ENCODE assay signal across 9 cellular contexts in genomic region chr7:37732253-37732652, GRCh38. TPM values are rescaled to one million over a fixed set of nuclear protein-coding genes. Genes with fewer than 3 reads are reported as not detected.
DNase-seq lines count a peak whose midpoint lies in the region; ATAC-seq and TF ChIP-seq lines count a peak whose summit lies in the region.
"Had no signal": no experiment of that assay in that cellular context is flagged by ENCODE, and none has a peak within 500 bp of the region (broad histone marks: within the 10 kb centered on the region; RNA-seq: fewer than 3 reads in every experiment).

No MANE protein-coding gene starts in this region.

- ATAC-seq in GM21367 (IDR thresholded peaks at IDR 0.05; ENCODE audit: unreplicated experiment), result peak; percentile 68
- peak; percentile 97 for ATAC-seq in WTC11

- no peaks in the 10 kb centered on the region for H3K36me3 ChIP-seq in tibial nerve
- H3K36me3 ChIP-seq: SJSA1 had no signal

- H3K27ac ChIP-seq in tibial nerve, result peak overlapping the region in 1 of 4 donors; percentile 35
- H3K27ac ChIP-seq: SJSA1 had no signal

- H3K9me3 ChIP-seq in tibial nerve, result no peaks in the 10 kb centered on the region
- H3K9me3 ChIP-seq: SJSA1 had no signal

- TF ChIP-seq POLR2A in tibial nerve (IDR thresholded peaks at IDR 0.05), result no peak

- H3K27ac Mint-ChIP-seq in WTC11 (no peak overlapping the region), immature natural killer cell (peak overlapping the region; percentile 30 to 69 (median 60))

- H3K4me3 ChIP-seq in Jurkat, Clone E6-1 (ENCODE audit: low read length), result no peak overlapping the region
- no peak overlapping the region for H3K4me3 ChIP-seq in tibial nerve
- H3K4me3 ChIP-seq: SJSA1 had no signal

- no peaks in the 10 kb centered on the region for H3K4me1 Mint-ChIP-seq in WTC11
- peaks cover 51 to 55% of the 10 kb centered on the region in 2 donors for H3K4me1 Mint-ChIP-seq in immature natural killer cell

- peak; percentile 65 to 97 for TF ChIP-seq EP300 in tibial nerve (IDR thresholded peaks at IDR 0.05)

- peak; percentile 65 for DNase-seq in GM10248 (ENCODE audit: extremely low spot score)
- DNase-seq in Jurkat, Clone E6-1 (ENCODE audit: low read depth, low spot score), result peak; percentile 44
- peak; percentile 74 for DNase-seq in WTC11 (ENCODE audit: low spot score)
- DNase-seq in immature natural killer cell, result peak; percentile 41 to 57 (median 46)
- peak; percentile 63 to 83 for DNase-seq in tibial nerve (ENCODE audit: low spot score in 2 of 2)
- no peak for DNase-seq in COLO829 (ENCODE audit: low spot score)
- no peak for DNase-seq in DMS79 treated with DMSO at 0.1 percent for 48 hours (lab: John Stamatoyannopoulos, UW)

- no peaks in the 10 kb centered on the region for H3K9me3 Mint-ChIP-seq in WTC11
- H3K9me3 Mint-ChIP-seq in immature natural killer cell, result no peaks in the 10 kb centered on the region

- TF ChIP-seq CTCF in GM10248 (IDR thresholded peaks at IDR 0.05; ENCODE audit: control extremely low read depth, extremely low read depth, low read depth, missing control alignments) (peak; percentile 83), WTC11 (IDR thresholded peaks at IDR 0.05) (peak; percentile 54), tibial nerve (IDR thresholded peaks at IDR 0.05) (peak; percentile 33 to 77 (median 58))

- H3K36me3 Mint-ChIP-seq in WTC11, result no peaks in the 10 kb centered on the region
- H3K36me3 Mint-ChIP-seq in immature natural killer cell, result peaks cover 7 to 15% (median 8%) of the 10 kb centered on the region in 3 donors

- H3K4me1 ChIP-seq in tibial nerve, result peaks cover 0 to 36% (median 4%) of the 10 kb centered on the region in 4 donors
- H3K4me1 ChIP-seq: SJSA1 had no signal

- WGBS in tibial nerve, 2 donors, result 11 to 23% methylated on average over 3 of the region's 3 CpGs

- CTCF ChIA-PET in GM10248 (lab: Yijun Ruan, JAX) (interaction anchor here (0.6 to 1.9 kb wide), 27 partner anchors 9 to 237 kb away, joined by 3 to 13 read pairs (median 4); no protein-coding TSS in a partner anchor), WTC11 (lab: Charles Lee) (interaction anchor here (0.5 to 1.2 kb wide), 29 partner anchors 8 to 1467 kb away, joined by 3 to 8 read pairs (median 4); no protein-coding TSS in a partner anchor)

- H3K27me3 ChIP-seq in tibial nerve, result no peaks in the 10 kb centered on the region
- H3K27me3 ChIP-seq: SJSA1 had no signal

- POLR2A ChIA-PET in GM10248 (lab: Yijun Ruan, JAX) (no interaction called here), WTC11 (lab: Charles Lee) (no interaction called here)

- H3K4me3 Mint-ChIP-seq in WTC11 (no peak overlapping the region), immature natural killer cell (peak overlapping the region in 1 of 5 donors; percentile 2)

- no peaks in the 10 kb centered on the region for H3K27me3 Mint-ChIP-seq in WTC11 (ENCODE audit: low read depth)
- peaks cover 0 to 4% (median 0%) of the 10 kb centered on the region in 3 donors for H3K27me3 Mint-ChIP-seq in immature natural killer cell (ENCODE audit: low read depth in 3 of 3)

TF ChIP-seq in WTC11, 78 proteins besides CTCF, POLR2A, EP300 and RAD21 (continues in another document):
- TF ChIP-seq EMX1 (CRISPR knock-in tag; IDR thresholded peaks at IDR 0.05) (no peak), ARID4B (CRISPR knock-in tag; IDR thresholded peaks at IDR 0.05; ENCODE audit: borderline replicate concordance) (no peak), USF2 (CRISPR knock-in tag; IDR thresholded peaks at IDR 0.05) (no peak), ESRRA (CRISPR knock-in tag; IDR thresholded peaks at IDR 0.05; ENCODE audit: borderline replicate concordance) (no peak), ERG (CRISPR knock-in tag; IDR thresholded peaks at IDR 0.05) (no peak), E2F4 (CRISPR knock-in tag; IDR thresholded peaks at IDR 0.05; ENCODE audit: borderline replicate concordance, low read depth) (no peak), ATF1 (CRISPR knock-in tag; IDR thresholded peaks at IDR 0.05) (no peak), NFYB (CRISPR knock-in tag; conservative IDR thresholded peaks at IDR 0.05; ENCODE audit: low read depth) (no peak), NR2C2 (CRISPR knock-in tag; IDR thresholded peaks at IDR 0.05) (no peak), CREB1 (CRISPR knock-in tag; IDR thresholded peaks at IDR 0.05) (no peak), RELA (CRISPR knock-in tag; IDR thresholded peaks at IDR 0.05; ENCODE audit: borderline replicate concordance) (no peak), ZNF423 (CRISPR knock-in tag; IDR thresholded peaks at IDR 0.05) (no peak)

RNA-seq across cellular contexts. Expression of gene GPR141, which starts 48.7 kb away (rescaled TPM):
- polyA plus RNA-seq in Jurkat, Clone E6-1 (2012; ENCODE audit: insufficient read depth, insufficient read length), result not detected
- total RNA-seq in WTC11 (2021) (0.96 to 1.8 TPM (median 1.3 TPM) in 3 replicates), tibial nerve (1 to 10 TPM in 1 of 4 donors, under 1 TPM in 1, not detected in 2; 0.84 to 3.1 TPM)
- 10 to 100 TPM in 2 of 3 donors, 1 to 10 TPM in 1; 9.4 to 24.8 (median 24.3) TPM for polyA plus RNA-seq in immature natural killer cell
- total RNA-seq: SJSA1 had no signal

Comparison
In these comparisons a context has a peak if more than half of its experiments do, and no peak if none do; other contexts are left out.
1. DNase-seq: peak in GM10248 (single experiment), Jurkat, Clone E6-1 (single experiment), WTC11 (single experiment), immature natural killer cell (3 of 3) and tibial nerve (2 of 2); none in COLO829 (single experiment) and DMS79 treated with DMSO at 0.1 percent for 48 hours (single experiment).
2. Peak in every context shown above with its lines, with median percentiles within 50 percentile points of each other: CTCF ChIP-seq.